20 cellular contexts compared by ENCODE assay signal in the genomic region with DNA sequence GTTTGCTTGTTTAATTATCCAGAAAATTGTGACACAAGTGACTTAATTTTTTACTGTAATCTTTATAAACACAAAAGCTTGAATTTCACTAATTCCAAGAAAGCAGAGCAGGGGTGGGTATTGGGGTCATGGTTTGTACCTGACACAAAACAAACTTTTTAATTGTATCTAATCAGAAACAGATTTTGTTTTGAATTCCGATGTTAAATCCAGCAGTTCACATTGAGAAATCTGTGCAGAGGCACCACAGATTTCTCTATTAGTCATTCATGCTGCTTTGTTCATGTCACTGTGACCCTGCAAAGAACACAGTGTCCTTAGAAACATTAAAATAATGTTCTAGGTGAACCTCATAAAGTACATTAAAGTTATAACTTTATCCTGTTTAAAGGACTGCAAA.
DNase-seq lines count a peak whose midpoint lies in the region; ATAC-seq and TF ChIP-seq lines count a peak whose summit lies in the region.
"Had no signal": no experiment of that assay in that cellular context is flagged by ENCODE, and none has a peak within 500 bp of the region (broad histone marks: within the 10 kb centered on the region; RNA-seq: fewer than 3 reads in every experiment).

No MANE protein-coding gene starts in this region.

- intact Hi-C loops in gastrocnemius medialis (cut with DNase I; ENCODE audit: low total_unique reads) = loop anchor here (5.0 kb wide), 1 partner anchor 879 kb away; no protein-coding TSS in a partner anchor
- intact Hi-C loops in left lung (cut with DNase I) = no loop called here

- ATAC-seq in gastrocnemius medialis (peak; percentile 71 to 77), left lung (no peak)
- ATAC-seq: heart right ventricle had no signal

- peak; percentile 9 for DNase-seq in EL
- no peak for DNase-seq in SK-N-MC (ENCODE audit: low read depth, low spot score)
- DNase-seq in fibroblast of mammary gland (ENCODE audit: low read depth) = peak; percentile 84
- no peak for DNase-seq in gastrocnemius medialis
- DNase-seq in left lung = no peak
- no peak for DNase-seq in GF-D8 (lab: John Stamatoyannopoulos, UW)
- DNase-seq in nucleus accumbens (lab: John Stamatoyannopoulos, UW) = no peak
- no peak for DNase-seq in T-helper 2 cell
- DNase-seq: activated CD4-positive, CD25-positive, alpha-beta regulatory T cell; activated naive CD8-positive, alpha-beta T cell treated with anti-CD3 and anti-CD28 coated beads for 36 hours; dermis blood vessel endothelial cell; heart right ventricle; NCI-H1694; NCI-H2227 treated with DMSO at 0.1 percent for 48 hours; SJCRH30; stimulated activated CD4-positive, alpha-beta T cell treated with anti-CD3 and anti-CD28 coated beads, Interleukin-2, amount 100 ng/mL, for 24 hours; stimulated activated naive CD4-positive, alpha-beta T cell treated with Interleukin-2 at 50 U/mL for 16 hours; T-helper 9 cell; transverse colon had no signal

- no peak overlapping the region for H3K27ac ChIP-seq in SK-N-MC
- H3K27ac ChIP-seq in gastrocnemius medialis = no peak overlapping the region
- no peak overlapping the region for H3K27ac ChIP-seq in left lung
- H3K27ac ChIP-seq: heart right ventricle, SJCRH30, transverse colon had no signal

- H3K36me3 ChIP-seq in SK-N-MC (ENCODE audit: insufficient read depth, low read length) (no peaks in the 10 kb centered on the region), gastrocnemius medialis (no peaks in the 10 kb centered on the region), left lung (no peaks in the 10 kb centered on the region)
- H3K36me3 ChIP-seq: heart right ventricle, SJCRH30, transverse colon had no signal

- no peaks in the 10 kb centered on the region for H3K4me1 ChIP-seq in gastrocnemius medialis
- no peaks in the 10 kb centered on the region for H3K4me1 ChIP-seq in left lung
- H3K4me1 ChIP-seq: heart right ventricle, SJCRH30, transverse colon had no signal

- H3K4me3 ChIP-seq in SK-N-MC = no peak overlapping the region
- no peak overlapping the region for H3K4me3 ChIP-seq in fibroblast of mammary gland (ENCODE audit: control insufficient read depth, low read depth, low read length)
- no peak overlapping the region for H3K4me3 ChIP-seq in gastrocnemius medialis
- no peak overlapping the region for H3K4me3 ChIP-seq in left lung
- H3K4me3 ChIP-seq: heart right ventricle, lung, SJCRH30, transverse colon had no signal

- no peaks in the 10 kb centered on the region for H3K27me3 ChIP-seq in gastrocnemius medialis
- no peaks in the 10 kb centered on the region for H3K27me3 ChIP-seq in left lung
- H3K27me3 ChIP-seq: heart right ventricle, SJCRH30, transverse colon had no signal

- H3K9ac ChIP-seq in SK-N-MC (ENCODE audit: insufficient read length) = peak overlapping the region; percentile 13

- H3K9me3 ChIP-seq in SK-N-MC (ENCODE audit: low read depth, low read length) (no peaks in the 10 kb centered on the region), gastrocnemius medialis (no peaks in the 10 kb centered on the region), left lung (no peaks in the 10 kb centered on the region)
- H3K9me3 ChIP-seq: heart right ventricle, SJCRH30, transverse colon had no signal

- TF ChIP-seq CTCF in fibroblast of mammary gland (conservative IDR thresholded peaks at IDR 0.05; ENCODE audit: control insufficient read depth, insufficient read depth, low read depth, low read length) (no peak), gastrocnemius medialis (IDR thresholded peaks at IDR 0.05 in 4 of 5, conservative IDR thresholded peaks at IDR 0.05 in 1 of 5) (no peak), left lung (IDR thresholded peaks at IDR 0.05) (no peak)

- no peak for TF ChIP-seq POLR2A in gastrocnemius medialis (IDR thresholded peaks at IDR 0.05)

- in situ Hi-C loops in gastrocnemius medialis (cut with MboI; ENCODE audit: low sequenced_read_pairs in 4 of 4) = no loop called here

Comparison
In these comparisons a context has a peak if more than half of its experiments do, and no peak if none do; other contexts are left out.
1. DNase-seq: peak in EL (single experiment) and fibroblast of mammary gland (single experiment); none in SK-N-MC (single experiment), gastrocnemius medialis (0 of 2), left lung (0 of 2), GF-D8 (single experiment), nucleus accumbens (0 of 56) and T-helper 2 cell (0 of 5).